8 cellular contexts compared by ENCODE assay signal in the genomic region with DNA sequence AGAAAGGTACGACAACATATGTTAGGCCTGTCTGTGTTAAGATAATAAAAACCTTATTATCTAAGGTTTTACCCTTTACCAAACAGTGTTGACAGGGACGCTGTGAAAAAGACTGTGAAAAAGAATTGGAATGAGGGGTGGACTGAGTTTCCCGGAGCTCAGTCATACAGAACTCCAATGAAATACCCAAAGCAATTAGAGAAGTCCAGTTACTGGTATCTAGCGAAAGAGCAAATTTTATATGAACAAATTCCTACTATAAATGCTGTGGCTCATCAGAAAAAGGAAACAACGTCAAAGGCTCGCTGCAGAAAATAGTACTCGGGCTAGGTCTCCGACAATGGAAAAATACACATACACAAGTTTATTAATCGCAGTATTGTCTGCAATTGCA. TPM values are rescaled to one million over a fixed set of nuclear protein-coding genes. Genes with fewer than 3 reads are reported as not detected.
DNase-seq lines count a peak whose midpoint lies in the region; ATAC-seq and TF ChIP-seq lines count a peak whose summit lies in the region.

No MANE protein-coding gene starts in this region.

- TF ChIP-seq RAD21 in neural cell (conservative IDR thresholded peaks at IDR 0.05): no peak

- H3K27me3 Mint-ChIP-seq in effector memory CD8-positive, alpha-beta T cell: no peaks in the 10 kb centered on the region

- H3K9me3 Mint-ChIP-seq in effector memory CD8-positive, alpha-beta T cell: no peaks in the 10 kb centered on the region

- peaks cover 25% of the 10 kb centered on the region for H3K36me3 Mint-ChIP-seq in effector memory CD8-positive, alpha-beta T cell (ENCODE audit: insufficient read depth)

- H3K4me1 ChIP-seq in Loucy (ENCODE audit: insufficient read depth, low read length, poor library complexity, severe bottlenecking): peaks cover 38% of the 10 kb centered on the region

- H3K9me3 ChIP-seq in Loucy (ENCODE audit: insufficient read depth, low read depth, low read length) (no peaks in the 10 kb centered on the region), neural cell (ENCODE audit: low read length) (no peaks in the 10 kb centered on the region)

- H3K4me3 ChIP-seq in Loucy (ENCODE audit: low read length, poor library complexity, severe bottlenecking): peak overlapping the region; percentile 100
- H3K4me3 ChIP-seq in neural cell (ENCODE audit: low read length): peak overlapping the region; percentile 75

- TF ChIP-seq CTCF in Loucy (conservative IDR thresholded peaks at IDR 0.05; ENCODE audit: low read length) (peak; percentile 30; the same call in 1 of the 2 replicates), neural cell (IDR thresholded peaks at IDR 0.05; ENCODE audit: poor library complexity, severe bottlenecking) (no peak)

- no peak for TF ChIP-seq EP300 in neural cell (conservative IDR thresholded peaks at IDR 0.05; ENCODE audit: poor library complexity, severe bottlenecking)

- peak overlapping the region; percentile 97 for H2AFZ ChIP-seq in Loucy (ENCODE audit: low read length)
- H2AFZ ChIP-seq in neural cell (ENCODE audit: low read depth, low read length): peak overlapping the region; percentile 65

- peaks cover 27 to 38% of the 10 kb centered on the region in 2 donors for H3K4me1 Mint-ChIP-seq in effector memory CD8-positive, alpha-beta T cell (ENCODE audit: low read depth in 2 of 2)

- peak overlapping the region; percentile 91 for H3K27ac ChIP-seq in neural cell (ENCODE audit: low read length)

- peak overlapping the region; percentile 93 for H3K4me2 ChIP-seq in Loucy (ENCODE audit: low read depth, low read length, poor library complexity, severe bottlenecking)
- H3K4me2 ChIP-seq in neural cell (ENCODE audit: low read length): peak overlapping the region; percentile 76

- H3F3A ChIP-seq in Loucy (ENCODE audit: low read depth): peaks cover 3% of the 10 kb centered on the region; the same call in 1 of the 2 replicates
- no peaks in the 10 kb centered on the region for H3F3A ChIP-seq in neural cell (ENCODE audit: insufficient read depth, low read length, poor library complexity, severe bottlenecking)

- peak; percentile 7 for ATAC-seq in GM19455 (IDR thresholded peaks at IDR 0.05; ENCODE audit: unreplicated experiment)
- ATAC-seq in effector memory CD8-positive, alpha-beta T cell (replicated peaks): no peak
- ATAC-seq in HG02623 (IDR thresholded peaks at IDR 0.05; ENCODE audit: unreplicated experiment): no peak

- H3K27me3 ChIP-seq in Loucy (ENCODE audit: insufficient read depth, low read length, poor library complexity, severe bottlenecking) (no peaks in the 10 kb centered on the region), neural cell (ENCODE audit: insufficient read depth, low read depth, low read length) (no peaks in the 10 kb centered on the region)

- DNase-seq in effector memory CD8-positive, alpha-beta T cell: no peak
- DNase-seq in EL (no peak), glomerular visceral epithelial cell (ENCODE audit: extremely low spot score) (no peak), NCI-H146 treated with DMSO at 0.1 percent for 48 hours (lab: John Stamatoyannopoulos, UW; ENCODE audit: unreplicated experiment) (no peak)

- H3K27ac Mint-ChIP-seq in effector memory CD8-positive, alpha-beta T cell: peak overlapping the region; percentile 100

- H4K20me1 ChIP-seq in Loucy (ENCODE audit: insufficient read depth, low read length, poor library complexity, severe bottlenecking) (peaks cover 38% of the 10 kb centered on the region), neural cell (ENCODE audit: insufficient read depth) (no peaks in the 10 kb centered on the region)

- H3K9ac ChIP-seq in Loucy (ENCODE audit: low read depth, low read length, poor library complexity, severe bottlenecking) (peak overlapping the region; percentile 96), neural cell (ENCODE audit: low read length) (peak overlapping the region; percentile 79)

- H3K36me3 ChIP-seq in Loucy (ENCODE audit: insufficient read depth, low read length) (no peaks in the 10 kb centered on the region), neural cell (ENCODE audit: insufficient read depth, low read length) (no peaks in the 10 kb centered on the region)

- H3K79me2 ChIP-seq in Loucy (ENCODE audit: insufficient read depth, low read length) (peaks cover 42% of the 10 kb centered on the region), neural cell (replicated peaks; ENCODE audit: insufficient read depth, low read length) (peaks cover 26% of the 10 kb centered on the region)

- H3K9me2 ChIP-seq in Loucy (replicated peaks; ENCODE audit: low read depth, low read length) (no peaks in the 10 kb centered on the region), neural cell (ENCODE audit: insufficient read depth, low read length) (no peaks in the 10 kb centered on the region)

- H3K4me3 Mint-ChIP-seq in effector memory CD8-positive, alpha-beta T cell: peak overlapping the region; percentile 99 to 100

TF ChIP-seq in neural cell, 6 proteins besides CTCF, POLR2A, EP300 and RAD21:
- TF ChIP-seq POLR2AphosphoS5 (IDR thresholded peaks at IDR 0.05): no peak
- TF ChIP-seq TAF1 (IDR thresholded peaks at IDR 0.05; ENCODE audit: low read depth): no peak
- TF ChIP-seq EZH2 (IDR thresholded peaks at IDR 0.05; ENCODE audit: borderline replicate concordance, insufficient read depth, low read length, poor library complexity, severe bottlenecking): no peak
- no peak for TF ChIP-seq MXI1 (conservative IDR thresholded peaks at IDR 0.05; ENCODE audit: poor library complexity, severe bottlenecking)
- TF ChIP-seq, protein P1, sequence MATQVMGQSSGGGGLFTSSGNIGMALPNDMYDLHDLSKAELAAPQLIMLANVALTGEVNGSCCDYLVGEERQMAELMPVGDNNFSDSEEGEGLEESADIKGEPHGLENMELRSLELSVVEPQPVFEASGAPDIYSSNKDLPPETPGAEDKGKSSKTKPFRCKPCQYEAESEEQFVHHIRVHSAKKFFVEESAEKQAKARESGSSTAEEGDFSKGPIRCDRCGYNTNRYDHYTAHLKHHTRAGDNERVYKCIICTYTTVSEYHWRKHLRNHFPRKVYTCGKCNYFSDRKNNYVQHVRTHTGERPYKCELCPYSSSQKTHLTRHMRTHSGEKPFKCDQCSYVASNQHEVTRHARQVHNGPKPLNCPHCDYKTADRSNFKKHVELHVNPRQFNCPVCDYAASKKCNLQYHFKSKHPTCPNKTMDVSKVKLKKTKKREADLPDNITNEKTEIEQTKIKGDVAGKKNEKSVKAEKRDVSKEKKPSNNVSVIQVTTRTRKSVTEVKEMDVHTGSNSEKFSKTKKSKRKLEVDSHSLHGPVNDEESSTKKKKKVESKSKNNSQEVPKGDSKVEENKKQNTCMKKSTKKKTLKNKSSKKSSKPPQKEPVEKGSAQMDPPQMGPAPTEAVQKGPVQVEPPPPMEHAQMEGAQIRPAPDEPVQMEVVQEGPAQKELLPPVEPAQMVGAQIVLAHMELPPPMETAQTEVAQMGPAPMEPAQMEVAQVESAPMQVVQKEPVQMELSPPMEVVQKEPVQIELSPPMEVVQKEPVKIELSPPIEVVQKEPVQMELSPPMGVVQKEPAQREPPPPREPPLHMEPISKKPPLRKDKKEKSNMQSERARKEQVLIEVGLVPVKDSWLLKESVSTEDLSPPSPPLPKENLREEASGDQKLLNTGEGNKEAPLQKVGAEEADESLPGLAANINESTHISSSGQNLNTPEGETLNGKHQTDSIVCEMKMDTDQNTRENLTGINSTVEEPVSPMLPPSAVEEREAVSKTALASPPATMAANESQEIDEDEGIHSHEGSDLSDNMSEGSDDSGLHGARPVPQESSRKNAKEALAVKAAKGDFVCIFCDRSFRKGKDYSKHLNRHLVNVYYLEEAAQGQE (IDR thresholded peaks at IDR 0.05; ENCODE audit: borderline replicate concordance): no peak
- no peak for TF ChIP-seq SMC3 (conservative IDR thresholded peaks at IDR 0.05; ENCODE audit: poor library complexity)

RNA-seq across cellular contexts. Expression of a gene that starts 0.7 kb away (rescaled TPM):
- 17.0 and 24.2 TPM in 2 replicates for polyA plus RNA-seq in neural cell
- 37.3 and 39.2 TPM in 2 replicates for polyA minus RNA-seq in neural cell

RNA-seq across cellular contexts. Expression of a gene that starts 38.2 kb away (rescaled TPM):
- 7.7 and 10.1 TPM in 2 replicates for polyA plus RNA-seq in neural cell
- polyA minus RNA-seq in neural cell: 3.7 and 6.1 TPM in 2 replicates
